Comparison of ENCODE assay signal across 25 cellular contexts in genomic region chr6:165967768-165968408, GRCh38.
A peak's percentile ranks its signal among the peaks of the same experiment; 100 is the strongest.
DNase-seq lines count a peak whose midpoint lies in the region; ATAC-seq, FAIRE-seq and TF ChIP-seq lines count a peak whose summit lies in the region.
"Had no signal": no experiment of that assay in that cellular context is flagged by ENCODE, and none has a peak within 500 bp of the region (broad histone marks: within the 10 kb centered on the region; RNA-seq: fewer than 3 reads in every experiment).

No MANE protein-coding gene starts in this region.

- FAIRE-seq in urothelium cell line (lab: Jason Lieb, UNC) (peak; percentile 77), H54 (lab: Jason Lieb, UNC) (no peak)
- FAIRE-seq: astrocyte, endothelial cell of umbilical vein, kidney had no signal

- peak; percentile 7 for DNase-seq in M059J (ENCODE audit: low read depth)
- peak; percentile 53 for DNase-seq in urothelium cell line (ENCODE audit: low spot score)
- no peak for DNase-seq in DMS 273 treated with DMSO at 0.1 percent for 48 hours (lab: John Stamatoyannopoulos, UW)
- DNase-seq in cardiac septum (ENCODE audit: low spot score): no peak
- DNase-seq in H54 (ENCODE audit: insufficient read length, low spot score): no peak
- DNase-seq: activated CD4-positive, alpha-beta T cell treated with anti-CD3 and anti-CD28 coated beads, Interleukin-2, amount 10 ng/mL, durations not matched to agents 24 days and 14 days; CD4-positive, alpha-beta T cell; dorsolateral prefrontal cortex; GF-D8; glutamatergic neuron; kidney; NCI-H1092 treated with DMSO at 0.1 percent for 48 hours; NCI-H1930; NCI-H2227 treated with DMSO at 0.1 percent for 48 hours; nephron progenitor cell; ovary; right cardiac atrium; RPMI8226; stimulated activated naive CD8-positive, alpha-beta T cell treated with anti-CD3 and anti-CD28 coated beads, Interleukin-15, amount 100 ng/mL, for 72 hours; T-helper 2 cell; thyroid gland had no signal

- ATAC-seq in GM18858 (IDR thresholded peaks at IDR 0.05; ENCODE audit: unreplicated experiment): peak; percentile 81
- ATAC-seq in GM21529 (IDR thresholded peaks at IDR 0.05; ENCODE audit: unreplicated experiment): peak; percentile 57
- ATAC-seq: right cardiac atrium; stimulated activated naive CD8-positive, alpha-beta T cell treated with anti-CD3 and anti-CD28 coated beads, Interleukin-15, amount 100 ng/mL, for 72 hours had no signal

- TF ChIP-seq POLR2A in H54 (IDR thresholded peaks at IDR 0.05; ENCODE audit: low read depth, low read length): no peak

- intact Hi-C loops in cardiac septum (cut with DNase I): no loop called here

Comparison
In these comparisons a context has a peak if more than half of its experiments do, and no peak if none do; other contexts are left out.
1. DNase-seq: peak in M059J (single experiment) and urothelium cell line (single experiment); none in DMS 273 treated with DMSO at 0.1 percent for 48 hours (single experiment), cardiac septum (single experiment) and H54 (single experiment).